In genomic region chr16:474420-475122, GRCh38 we compare ENCODE assay signal across 1 cellular context.
TF ChIP-seq lines count a peak whose summit lies in the region.

No MANE protein-coding gene starts in this region.

TF ChIP-seq in WTC11, 78 proteins besides CTCF, POLR2A, EP300 and RAD21 (continued from another document):
- 0 out of 2 replicates have a peak, but pooled peaks have one; percentile 24 for TF ChIP-seq ARID4B (CRISPR knock-in tag; IDR thresholded peaks at IDR 0.05; ENCODE audit: borderline replicate concordance)
